In genomic region chr19:23249911-23250649, GRCh38 we compare ENCODE assay signal across 8 cellular contexts. TPM values are rescaled to one million over a fixed set of nuclear protein-coding genes. Genes with fewer than 3 reads are reported as not detected.
DNase-seq lines count a peak whose midpoint lies in the region; ATAC-seq and TF ChIP-seq lines count a peak whose summit lies in the region.

Gene ZNF724 (minus strand): TSS chr19:23250394. CDS start chr19:23250242, 152 bp downstream.

- H3K27me3 Mint-ChIP-seq in activated naive CD8-positive, alpha-beta T cell: no peaks in the 10 kb centered on the region

- ATAC-seq in HG02571 (IDR thresholded peaks at IDR 0.05; ENCODE audit: unreplicated experiment): peak; percentile 98
- ATAC-seq in thoracic aorta (ENCODE audit: insufficient number of reproducible peaks, low FRiP score, low read depth): peak; percentile 88

- no peaks in the 10 kb centered on the region for H3K9me3 ChIP-seq in osteoblast (ENCODE audit: low read depth, low read length)
- H3K9me3 ChIP-seq in thoracic aorta: no peaks in the 10 kb centered on the region

- TF ChIP-seq CTCF in GM06990 (IDR thresholded peaks at IDR 0.05; ENCODE audit: insufficient read depth, low read length, poor library complexity, severe bottlenecking) (no peak), osteoblast (IDR thresholded peaks at IDR 0.05; ENCODE audit: extremely low read depth, low read depth, low read length) (no peak), thoracic aorta (IDR thresholded peaks at IDR 0.05) (no peak)

- peak within 1 kb of the TSS; percentile 92 for H3K27ac Mint-ChIP-seq in activated naive CD8-positive, alpha-beta T cell

- H2AFZ ChIP-seq in osteoblast (ENCODE audit: low read length): peak within 1 kb of the TSS; percentile 99

- peak within 1 kb of the TSS; percentile 87 for H3K4me2 ChIP-seq in osteoblast (ENCODE audit: insufficient read depth, low read length)

- H3K36me3 Mint-ChIP-seq in activated naive CD8-positive, alpha-beta T cell: peaks cover 2% of the 10 kb centered on the region

- H3K4me3 ChIP-seq in GM06990 (replicated peaks; ENCODE audit: low read depth, low read length) (peak within 1 kb of the TSS; percentile 72), osteoblast (ENCODE audit: insufficient read depth, low read length) (peak within 1 kb of the TSS; percentile 89), thoracic aorta (peak within 1 kb of the TSS; percentile 90)

- intact Hi-C loops in head of caudate nucleus (cut with DNase I): no loop called here

- H3K4me3 Mint-ChIP-seq in activated naive CD8-positive, alpha-beta T cell: peak within 1 kb of the TSS; percentile 97

- H3K36me3 ChIP-seq in GM06990 (ENCODE audit: control insufficient read depth, insufficient read depth, low read length): no peaks in the 10 kb centered on the region
- H3K36me3 ChIP-seq in osteoblast (ENCODE audit: insufficient read depth, low read length): no peaks in the 10 kb centered on the region
- H3K36me3 ChIP-seq in thoracic aorta: no peaks in the 10 kb centered on the region

- peaks cover 10% of the 10 kb centered on the region for H3K4me1 Mint-ChIP-seq in activated naive CD8-positive, alpha-beta T cell (ENCODE audit: low read depth)

- H3K9me3 Mint-ChIP-seq in activated naive CD8-positive, alpha-beta T cell (ENCODE audit: low read depth): no peaks in the 10 kb centered on the region

- peak within 1 kb of the TSS; percentile 73 for H3K27ac ChIP-seq in osteoblast (ENCODE audit: low read depth, low read length)
- H3K27ac ChIP-seq in thoracic aorta: no peak within 1 kb of the TSS

- peaks cover 9% of the 10 kb centered on the region for H3K79me2 ChIP-seq in osteoblast (ENCODE audit: insufficient read depth, low read length)

- H4K20me1 ChIP-seq in osteoblast (ENCODE audit: insufficient read depth, low read length): no peaks in the 10 kb centered on the region

- H3K27me3 ChIP-seq in GM06990 (replicated peaks; ENCODE audit: control insufficient read depth, insufficient read depth, low read length) (no peaks in the 10 kb centered on the region), osteoblast (ENCODE audit: insufficient read depth, low read length) (no peaks in the 10 kb centered on the region), thoracic aorta (replicated peaks; ENCODE audit: insufficient read depth) (no peaks in the 10 kb centered on the region)

- DNase-seq in GM06990 (ENCODE audit: extremely low read depth, insufficient read length) (peak; percentile 90), NCI-H1105 treated with DMSO at 0.1 percent for 48 hours (lab: John Stamatoyannopoulos, UW) (peak; percentile 96), SKM-1 treated with dmso at 0.1 percent for 144 hours (lab: John Stamatoyannopoulos, UW; ENCODE audit: unreplicated experiment) (peak; percentile 95), head of caudate nucleus (peak; percentile 87 to 98 (median 96)), osteoblast (ENCODE audit: insufficient read length, low spot score, missing footprints) (peak; percentile 98), thoracic aorta (ENCODE audit: low spot score) (peak; percentile 71)

- H3K4me1 ChIP-seq in osteoblast (ENCODE audit: insufficient read depth, low read length): no peaks in the 10 kb centered on the region
- peaks cover 7 to 8% of the 10 kb centered on the region in 2 donors for H3K4me1 ChIP-seq in thoracic aorta (ENCODE audit: control insufficient read depth in 1 of 2, low read depth in 2 of 2)

RNA-seq across cellular contexts. Expression of gene ZNF724, which starts in this region (rescaled TPM):
- total RNA-seq in osteoblast (2.5 and 4.1 TPM in 2 replicates), thoracic aorta (under 1 TPM in 1 of 2 donors, not detected in 1; 0.27 TPM)

Comparison
In these comparisons a context has a peak if more than half of its experiments do, and no peak if none do; other contexts are left out.
1. Peak in DNase-seq, ATAC-seq and H3K4me3 ChIP-seq in thoracic aorta; RNA of the gene not detected or under 1 TPM.